Comparison of ENCODE assay signal across 18 cellular contexts in the genomic region with DNA sequence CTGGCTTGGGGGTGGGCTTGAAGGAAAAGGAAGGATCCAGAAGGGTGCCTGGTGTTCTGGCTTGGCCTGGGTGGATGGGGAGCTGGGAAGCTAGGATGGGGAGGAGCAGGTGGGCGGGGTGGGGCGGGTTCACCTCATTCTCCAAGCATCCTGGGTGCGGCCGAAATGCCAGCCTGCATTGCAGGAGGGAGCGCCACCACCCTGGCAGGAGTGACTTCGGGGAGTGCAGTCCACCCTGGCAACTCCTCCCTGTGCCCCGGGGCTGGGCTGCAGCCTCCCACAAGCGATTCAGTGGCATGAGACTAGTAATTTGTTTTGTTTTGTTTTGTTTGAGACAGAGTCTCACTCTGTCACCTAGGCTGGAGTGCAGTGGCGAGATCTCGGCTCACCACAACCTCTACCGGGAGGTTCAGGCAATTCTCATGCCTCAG. TPM values are rescaled to one million over a fixed set of nuclear protein-coding genes. Genes with fewer than 3 reads are reported as not detected.
A peak's percentile ranks its signal among the peaks of the same experiment; 100 is the strongest.
DNase-seq lines count a peak whose midpoint lies in the region; ATAC-seq and TF ChIP-seq lines count a peak whose summit lies in the region.
"Had no signal": no experiment of that assay in that cellular context is flagged by ENCODE, and none has a peak within 500 bp of the region (broad histone marks: within the 10 kb centered on the region; RNA-seq: fewer than 3 reads in every experiment).

No MANE protein-coding gene starts in this region.

- TF ChIP-seq POLR2A in HCT116 (IDR thresholded peaks at IDR 0.05; ENCODE audit: borderline replicate concordance, extremely low read depth, insufficient read depth, insufficient read length) (no peak), sigmoid colon (IDR thresholded peaks at IDR 0.05) (no peak)

- peak; percentile 79 for ATAC-seq in HCT116
- ATAC-seq in T-cell (replicated peaks in 1 of 4), result peak in 2 of 4 experiments; percentile 20 to 30
- ATAC-seq in left colon, result peak; percentile 80
- ATAC-seq in GM21423 (IDR thresholded peaks at IDR 0.05; ENCODE audit: unreplicated experiment), result no peak
- no peak for ATAC-seq in activated CD4-positive, alpha-beta T cell treated with anti-CD3 and anti-CD28 coated beads for 36 hours
- ATAC-seq: left lung had no signal

- H3K4me3 ChIP-seq in HCT116 (replicated peaks in 1 of 2; ENCODE audit: low read depth in 1 of 2, low read length in 2 of 2) (peak overlapping the region; percentile 27 to 48), sigmoid colon (no peak overlapping the region)
- H3K4me3 ChIP-seq: left lung had no signal

- peak overlapping the region; percentile 31 for H2AFZ ChIP-seq in HCT116 (ENCODE audit: low read depth, low read length, poor library complexity, severe bottlenecking)

- H3K36me3 Mint-ChIP-seq in T-cell, result no peaks in the 10 kb centered on the region
- H3K36me3 Mint-ChIP-seq in activated CD4-positive, alpha-beta T cell treated with anti-CD3 and anti-CD28 coated beads for 36 hours (ENCODE audit: low read depth), result no peaks in the 10 kb centered on the region
- H3K36me3 Mint-ChIP-seq: type B pancreatic cell had no signal

- H4K20me1 ChIP-seq in HCT116 (ENCODE audit: insufficient read depth), result no peaks in the 10 kb centered on the region

- no peaks in the 10 kb centered on the region for H3K9me3 Mint-ChIP-seq in T-cell
- no peaks in the 10 kb centered on the region for H3K9me3 Mint-ChIP-seq in activated CD4-positive, alpha-beta T cell treated with anti-CD3 and anti-CD28 coated beads for 36 hours (ENCODE audit: low read depth)
- H3K9me3 Mint-ChIP-seq: HFFc6, neural crest cell, type B pancreatic cell had no signal

- TF ChIP-seq CTCF in HCT116 (IDR thresholded peaks at IDR 0.05 in 2 of 3, conservative IDR thresholded peaks at IDR 0.05 in 1 of 3; ENCODE audit: borderline replicate concordance in 1 of 3, insufficient read depth in 1 of 3, low read depth in 2 of 3, low read length in 2 of 3) (no peak), sigmoid colon (IDR thresholded peaks at IDR 0.05) (no peak)

- H3K4me1 ChIP-seq in HCT116 (ENCODE audit: control insufficient read depth in 1 of 2, insufficient read depth in 2 of 2, low read length in 2 of 2), result peaks cover 54 to 64% of the 10 kb centered on the region in 2 experiments
- H3K4me1 ChIP-seq in sigmoid colon, result peaks cover 0 to 13% (median 9%) of the 10 kb centered on the region in 4 donors

- CTCF ChIA-PET in HCT116 (lab: Charles Lee) (interaction anchor here (0.6 to 2.7 kb wide), 6 partner anchors 13 to 200 kb away, joined by 3 to 17 read pairs (median 4); partner anchors contain the start of genes ST6GALNAC4 and TOR2A), T-cell (lab: Charles Lee) (interaction anchor here in 1 of 2 donors (0.5 kb wide), 1 partner anchor 54 kb away, joined by 8 read pairs; no protein-coding TSS in a partner anchor)
- CTCF ChIA-PET in activated CD4-positive, alpha-beta T cell treated with anti-CD3 and anti-CD28 coated beads for 36 hours (lab: Charles Lee), result interaction anchor here (0.7 to 1.5 kb wide), 2 partner anchors 13 to 93 kb away, joined by 3 to 7 read pairs; partner anchors contain the start of gene TOR2A

- 8 to 54% methylated on average over 11 of the region's 11 CpGs for WGBS in sigmoid colon, 2 donors

- peak overlapping the region; percentile 86 for H3K4me2 ChIP-seq in HCT116 (ENCODE audit: low read length)

- peaks cover 14 to 31% (median 28%) of the 10 kb centered on the region in 3 donors for H3K4me1 Mint-ChIP-seq in T-cell
- H3K4me1 Mint-ChIP-seq in activated CD4-positive, alpha-beta T cell treated with anti-CD3 and anti-CD28 coated beads for 36 hours, result peaks cover 11% of the 10 kb centered on the region

- H3K27me3 Mint-ChIP-seq in T-cell, result no peaks in the 10 kb centered on the region
- no peaks in the 10 kb centered on the region for H3K27me3 Mint-ChIP-seq in activated CD4-positive, alpha-beta T cell treated with anti-CD3 and anti-CD28 coated beads for 36 hours

- H3K27ac ChIP-seq in HCT116 (ENCODE audit: low read depth, low read length), result peak overlapping the region; percentile 93
- H3K27ac ChIP-seq in sigmoid colon, result no peak overlapping the region
- H3K27ac ChIP-seq: 22Rv1, left lung had no signal

- peak; percentile 24 for DNase-seq in DMS 273 (lab: John Stamatoyannopoulos, UW; ENCODE audit: unreplicated experiment)
- DNase-seq in DMS 273 treated with DMSO at 0.1 percent for 48 hours (lab: John Stamatoyannopoulos, UW), result no peak
- DNase-seq in HCT116 (ENCODE audit: low read depth, low spot score), result peak; percentile 56
- DNase-seq in T-cell, result peak in 2 of 34 experiments; percentile 19 to 21
- DNase-seq in left colon, result peak; percentile 59 to 71
- DNase-seq in sigmoid colon, result no peak
- no peak for DNase-seq in activated CD4-positive, alpha-beta T cell treated with anti-CD3 and anti-CD28 coated beads for 36 hours
- DNase-seq: aorta; effector CD8-positive, alpha-beta T cell; HFFc6; left lung; NCI-H2029; T-helper 9 cell had no signal

- H3K79me2 ChIP-seq in HCT116 (ENCODE audit: insufficient read depth, low read length), result no peaks in the 10 kb centered on the region

- H3K27me3 ChIP-seq in HCT116 (ENCODE audit: insufficient read depth, low read length) (no peaks in the 10 kb centered on the region), sigmoid colon (peaks cover 0 to 6% (median 0%) of the 10 kb centered on the region in 3 donors)
- H3K27me3 ChIP-seq: left lung had no signal

- TF ChIP-seq RAD21 in HCT116 (IDR thresholded peaks at IDR 0.05; ENCODE audit: low read depth), result no peak

- TF ChIP-seq EP300 in sigmoid colon (IDR thresholded peaks at IDR 0.05), result no peak

- RAD21 ChIA-PET in HCT116 (lab: Charles Lee; ENCODE audit: low non-redundant PET in 1 of 2, low total read pairs in 2 of 2, uncharacterized antibody in 2 of 2, unreplicated experiment in 2 of 2), result no interaction called here

- POLR2A ChIA-PET in HCT116 (lab: Charles Lee) (interaction anchor here (0.6 to 1.2 kb wide), 7 partner anchors 8 to 149 kb away, joined by 3 to 7 read pairs (median 3); partner anchors contain the start of gene TOR2A), T-cell (lab: Charles Lee) (interaction anchor here in 1 of 2 donors (0.6 kb wide), 1 partner anchor 1025 kb away, joined by 3 read pairs; no protein-coding TSS in a partner anchor)
- POLR2A ChIA-PET in activated CD4-positive, alpha-beta T cell treated with anti-CD3 and anti-CD28 coated beads for 36 hours (lab: Charles Lee), result no interaction called here

- BruUV-seq in HCT116 (replicated peaks; lab: Mats Ljungman, UMichigan), result no TSS peak

- H3K4me3 Mint-ChIP-seq in T-cell, result peak overlapping the region in 2 of 3 donors; percentile 47 to 68
- H3K4me3 Mint-ChIP-seq in activated CD4-positive, alpha-beta T cell treated with anti-CD3 and anti-CD28 coated beads for 36 hours, result no peak overlapping the region
- H3K4me3 Mint-ChIP-seq: HFFc6, neural crest cell, type B pancreatic cell had no signal

- H3K9me3 ChIP-seq in HCT116 (ENCODE audit: control insufficient read depth in 1 of 2, insufficient read depth in 1 of 2, low read depth in 1 of 2, low read length in 2 of 2), result no peaks in the 10 kb centered on the region
- H3K9me3 ChIP-seq in sigmoid colon, result no peaks in the 10 kb centered on the region
- H3K9me3 ChIP-seq: left lung had no signal

- peak overlapping the region; percentile 74 to 84 for H3K27ac Mint-ChIP-seq in T-cell
- no peak overlapping the region for H3K27ac Mint-ChIP-seq in activated CD4-positive, alpha-beta T cell treated with anti-CD3 and anti-CD28 coated beads for 36 hours
- H3K27ac Mint-ChIP-seq: type B pancreatic cell had no signal

- H3K9me2 ChIP-seq in HCT116 (ENCODE audit: insufficient read depth), result no peaks in the 10 kb centered on the region

- H3K36me3 ChIP-seq in HCT116 (ENCODE audit: control insufficient read depth in 1 of 2, insufficient read depth in 2 of 2, low read length in 2 of 2), result no peaks in the 10 kb centered on the region
- H3K36me3 ChIP-seq in sigmoid colon, result no peaks in the 10 kb centered on the region
- H3K36me3 ChIP-seq: left lung had no signal

- intact Hi-C loops in HCT116 (cut with micrococcal nuclease) (loop anchor here (1.0 to 5.0 kb wide), 3 partner anchors 109 to 217 kb away; partner anchors contain the start of gene STXBP1), left colon (cut with DNase I, micrococcal nuclease) (no loop called here), sigmoid colon (cut with DNase I) (no loop called here)
- intact Hi-C loops in activated CD4-positive, alpha-beta T cell treated with anti-CD3 and anti-CD28 coated beads for 36 hours (cut with DNase I, micrococcal nuclease), result no loop called here

- H3K9ac ChIP-seq in HCT116 (ENCODE audit: low read length), result peak overlapping the region; percentile 42

RNA-seq across cellular contexts. Expression of gene TTC16, which starts 5.5 kb away (rescaled TPM):
- total RNA-seq in HCT116 (2021; ENCODE audit: unreplicated experiment) (not detected), T-cell (10 to 100 TPM in 1 of 5 donors, 1 to 10 TPM in 4; 4.6 to 31.8 (median 6.2) TPM), left colon (under 1 TPM in 1 of 2 donors, not detected in 1; 0.08 TPM), sigmoid colon (not detected)
- 0.03 TPM in 1 of 2 replicates, not detected in the other for polyA plus RNA-seq in HCT116 (2012)
- under 1 TPM in 1 of 3 donors, not detected in 2; 0.15 TPM for polyA plus RNA-seq in sigmoid colon
- total RNA-seq in activated CD4-positive, alpha-beta T cell treated with anti-CD3 and anti-CD28 coated beads for 36 hours, result under 1 TPM; 0.16 to 0.30 TPM
- total RNA-seq: HFFc6, neural crest cell, skeletal muscle tissue had no signal
- polyA plus RNA-seq: aorta had no signal

RNA-seq across cellular contexts. Expression of gene PTRH1, which starts 5.9 kb away (rescaled TPM):
- total RNA-seq in HCT116 (2021; ENCODE audit: unreplicated experiment) (21.8 TPM), T-cell (10 to 100 TPM in 4 of 5 donors, 1 to 10 TPM in 1; 4.4 to 15.9 (median 12.9) TPM), left colon (1 to 10 TPM; 5.5 to 8.3 TPM), sigmoid colon (10 to 100 TPM in 3 of 4 donors, 1 to 10 TPM in 1; 8.9 to 25.8 (median 19.4) TPM)
- 21.7 and 21.9 TPM in 2 replicates for polyA plus RNA-seq in HCT116 (2012)
- 10 to 100 TPM in 2 of 3 donors, 1 to 10 TPM in 1; 9.6 to 18.6 (median 10.4) TPM for polyA plus RNA-seq in sigmoid colon
- total RNA-seq in activated CD4-positive, alpha-beta T cell treated with anti-CD3 and anti-CD28 coated beads for 36 hours, result 10 to 100 TPM; 12.9 to 15.1 TPM

RNA-seq across cellular contexts. Expression of gene TOR2A, which starts 13.7 kb away (rescaled TPM):
- total RNA-seq in HCT116 (2021; ENCODE audit: unreplicated experiment) (12.0 TPM), T-cell (10 to 100 TPM in 3 of 5 donors, 1 to 10 TPM in 2; 7.7 to 18.4 (median 15.5) TPM), left colon (10 to 100 TPM; 32.0 to 32.7 TPM), sigmoid colon (10 to 100 TPM in 1 of 4 donors, 1 to 10 TPM in 3; 6.1 to 10.4 (median 7.9) TPM)
- 16.3 and 18.4 TPM in 2 replicates for polyA plus RNA-seq in HCT116 (2012)
- polyA plus RNA-seq in sigmoid colon, result 10 to 100 TPM; 12.6 to 26.4 (median 15.7) TPM
- total RNA-seq in activated CD4-positive, alpha-beta T cell treated with anti-CD3 and anti-CD28 coated beads for 36 hours, result 10 to 100 TPM; 11.3 to 14.0 TPM

RNA-seq across cellular contexts. Expression of gene CFAP157, which starts 14.6 kb away (rescaled TPM):
- 0.22 TPM for total RNA-seq in HCT116 (2021; ENCODE audit: unreplicated experiment)
- 1.00 and 1.0 TPM in 2 replicates for polyA plus RNA-seq in HCT116 (2012)
- total RNA-seq in T-cell, result under 1 TPM in 3 of 5 donors, not detected in 2; 0.13 to 0.44 (median 0.40) TPM
- total RNA-seq in left colon, result under 1 TPM in 1 of 2 donors, not detected in 1; 0.14 TPM
- total RNA-seq in sigmoid colon, result not detected
- under 1 TPM in 1 of 3 donors, not detected in 2; 0.12 TPM for polyA plus RNA-seq in sigmoid colon
- total RNA-seq in activated CD4-positive, alpha-beta T cell treated with anti-CD3 and anti-CD28 coated beads for 36 hours, result not detected
- total RNA-seq: neural crest cell, skeletal muscle tissue had no signal

RNA-seq across cellular contexts. Expression of gene SH2D3C, which starts 57.1 kb away (rescaled TPM):
- total RNA-seq in HCT116 (2021; ENCODE audit: unreplicated experiment), result 1.3 TPM
- 1.3 and 1.4 TPM in 2 replicates for polyA plus RNA-seq in HCT116 (2012)
- total RNA-seq in T-cell, result 10 to 100 TPM; 31.6 to 48.7 (median 47.7) TPM
- 1 to 10 TPM; 2.8 to 3.1 TPM for total RNA-seq in left colon
- 1 to 10 TPM; 3.1 to 7.2 (median 4.9) TPM for total RNA-seq in sigmoid colon
- 10 to 100 TPM in 1 of 3 donors, 1 to 10 TPM in 2; 1.4 to 11.3 (median 6.6) TPM for polyA plus RNA-seq in sigmoid colon
- total RNA-seq in activated CD4-positive, alpha-beta T cell treated with anti-CD3 and anti-CD28 coated beads for 36 hours, result 10 to 100 TPM; 30.3 to 35.2 TPM
- total RNA-seq: HFFc6 had no signal

Comparison
In these comparisons a context has a peak if more than half of its experiments do, and no peak if none do; other contexts are left out.
1. DNase-seq: peak in DMS 273 (single experiment), HCT116 (single experiment) and left colon (2 of 2); none in DMS 273 treated with DMSO at 0.1 percent for 48 hours (single experiment), sigmoid colon (single experiment) and activated CD4-positive, alpha-beta T cell treated with anti-CD3 and anti-CD28 coated beads for 36 hours (single experiment).
2. ATAC-seq: peak in HCT116 (single experiment) and left colon (single experiment); none in GM21423 (single experiment) and activated CD4-positive, alpha-beta T cell treated with anti-CD3 and anti-CD28 coated beads for 36 hours (single experiment).
3. H3K4me3 ChIP-seq: peak in HCT116 (2 of 2); none in sigmoid colon (0 of 4).